In the genomic region with DNA sequence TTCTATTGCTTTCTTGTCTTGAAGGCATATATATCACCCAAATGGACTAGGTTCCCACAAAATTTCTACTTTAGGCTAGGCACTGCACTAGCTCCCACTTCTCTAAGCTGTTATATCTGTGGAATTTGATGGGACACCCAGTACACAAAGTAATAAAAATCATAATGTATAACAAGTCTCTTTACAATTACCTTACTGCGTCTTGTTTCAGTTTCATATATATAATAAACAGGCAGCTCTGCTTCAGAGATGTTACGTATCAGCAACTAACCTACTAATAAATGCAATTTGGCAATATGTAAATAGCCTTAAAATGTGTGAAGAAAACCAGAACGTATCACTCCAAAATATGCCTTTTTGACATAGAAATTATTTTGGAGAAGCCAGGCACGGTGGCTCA, we compare ENCODE assay signal across 17 cellular contexts. TPM values are rescaled to one million over a fixed set of nuclear protein-coding genes. Genes with fewer than 3 reads are reported as not detected.
DNase-seq lines count a peak whose midpoint lies in the region; ATAC-seq and TF ChIP-seq lines count a peak whose summit lies in the region.
"Had no signal": no experiment of that assay in that cellular context is flagged by ENCODE, and none has a peak within 500 bp of the region (broad histone marks: within the 10 kb centered on the region; RNA-seq: fewer than 3 reads in every experiment).

No MANE protein-coding gene starts in this region.

- H3K27ac ChIP-seq in 22Rv1 = peak overlapping the region; percentile 47
- H3K27ac ChIP-seq in VCaP = peak overlapping the region; percentile 83

- peaks cover 5% of the 10 kb centered on the region for H3K9me3 Mint-ChIP-seq in memory B cell
- H3K9me3 Mint-ChIP-seq in glutamatergic neuron (ENCODE audit: unreplicated experiment) = no peaks in the 10 kb centered on the region
- H3K9me3 Mint-ChIP-seq: CD8-positive, alpha-beta T cell had no signal

- peaks cover 19% of the 10 kb centered on the region for H3K36me3 Mint-ChIP-seq in memory B cell
- H3K36me3 Mint-ChIP-seq in glutamatergic neuron (ENCODE audit: unreplicated experiment) = peaks cover 16% of the 10 kb centered on the region

- TF ChIP-seq CTCF in 22Rv1 (IDR thresholded peaks at IDR 0.05) = no peak
- TF ChIP-seq CTCF in VCaP (conservative IDR thresholded peaks at IDR 0.05) = no peak
- TF ChIP-seq CTCF in glutamatergic neuron (IDR thresholded peaks at IDR 0.05; ENCODE audit: partially characterized antibody, unreplicated experiment) = no peak

- H3K4me3 Mint-ChIP-seq in memory B cell (peak overlapping the region; percentile 85), glutamatergic neuron (ENCODE audit: unreplicated experiment) (no peak overlapping the region)
- H3K4me3 Mint-ChIP-seq: activated CD4-positive, alpha-beta T cell treated with anti-CD3 and anti-CD28 coated beads, Interleukin-2, amount 10 ng/mL, durations not matched to agents 24 days and 14 days; activated naive CD8-positive, alpha-beta T cell; CD8-positive, alpha-beta T cell had no signal

- H3K27ac Mint-ChIP-seq in memory B cell (peak overlapping the region; percentile 92), glutamatergic neuron (ENCODE audit: unreplicated experiment) (no peak overlapping the region)
- H3K27ac Mint-ChIP-seq: activated CD4-positive, alpha-beta T cell treated with anti-CD3 and anti-CD28 coated beads, Interleukin-2, amount 10 ng/mL, durations not matched to agents 24 days and 14 days; activated naive CD8-positive, alpha-beta T cell; CD8-positive, alpha-beta T cell had no signal

- no peak for DNase-seq in memory B cell (ENCODE audit: low spot score in 2 of 2)
- no peak for DNase-seq in glutamatergic neuron
- no peak for DNase-seq in COLO668 (lab: John Stamatoyannopoulos, UW; ENCODE audit: unreplicated experiment)
- DNase-seq: ACHN; activated CD4-positive, alpha-beta T cell treated with anti-CD3 and anti-CD28 coated beads, Interleukin-2, amount 10 ng/mL, durations not matched to agents 24 days and 14 days; CD8-positive, alpha-beta T cell; effector CD4-positive, alpha-beta T cell; MG63; NCI-H1930; NCI-H510A had no signal

- H3K27me3 Mint-ChIP-seq in memory B cell = no peaks in the 10 kb centered on the region
- peaks cover 6% of the 10 kb centered on the region for H3K27me3 Mint-ChIP-seq in glutamatergic neuron (ENCODE audit: unreplicated experiment)
- H3K27me3 Mint-ChIP-seq: activated CD4-positive, alpha-beta T cell treated with anti-CD3 and anti-CD28 coated beads, Interleukin-2, amount 10 ng/mL, durations not matched to agents 24 days and 14 days; activated naive CD8-positive, alpha-beta T cell had no signal

- ATAC-seq in GM21576 (IDR thresholded peaks at IDR 0.05; ENCODE audit: unreplicated experiment) (peak; percentile 26), memory B cell (ENCODE audit: low read depth) (peak; percentile 70), HG03469 (IDR thresholded peaks at IDR 0.05; ENCODE audit: unreplicated experiment) (no peak), GM21381 (IDR thresholded peaks at IDR 0.05; ENCODE audit: unreplicated experiment) (no peak)
- ATAC-seq: CD8-positive, alpha-beta T cell; HCT116 had no signal

- peaks cover 24% of the 10 kb centered on the region for H3K4me1 Mint-ChIP-seq in memory B cell
- no peaks in the 10 kb centered on the region for H3K4me1 Mint-ChIP-seq in glutamatergic neuron (ENCODE audit: low read depth, unreplicated experiment)
- H3K4me1 Mint-ChIP-seq: activated CD4-positive, alpha-beta T cell treated with anti-CD3 and anti-CD28 coated beads, Interleukin-2, amount 10 ng/mL, durations not matched to agents 24 days and 14 days had no signal

RNA-seq across cellular contexts. Expression of gene UGDH, which starts 42.0 kb away (rescaled TPM):
- 32.3 TPM for total RNA-seq in glutamatergic neuron (ENCODE audit: unreplicated experiment)

Comparison
In these comparisons a context has a peak if more than half of its experiments do, and no peak if none do; other contexts are left out.
1. ATAC-seq: peak in GM21576 (single experiment) and memory B cell (single experiment); none in HG03469 (single experiment) and GM21381 (single experiment).